Comparison of ENCODE assay signal across 28 cellular contexts in genomic region chr2:135373702-135374101, GRCh38.
"Had no signal": no experiment of that assay in that cellular context is flagged by ENCODE, and none has a peak within 500 bp of the region (broad histone marks: within the 10 kb centered on the region; RNA-seq: fewer than 3 reads in every experiment).

No MANE protein-coding gene starts in this region.

- H3K4me3 ChIP-seq: colonic mucosa, coronary artery, dorsolateral prefrontal cortex, esophagus muscularis mucosa, esophagus squamous epithelium, gastrocnemius medialis, gastroesophageal sphincter, heart left ventricle, heart right ventricle had no signal

- H3K9me3 ChIP-seq: colonic mucosa, esophagus muscularis mucosa, gastrocnemius medialis had no signal

- H3K4me1 ChIP-seq: colonic mucosa, esophagus muscularis mucosa, esophagus squamous epithelium, foreskin keratinocyte, gastrocnemius medialis, gastroesophageal sphincter, heart left ventricle, heart right ventricle had no signal

- FAIRE-seq: colon, endometrium, endothelial cell of umbilical vein, frontal cortex had no signal

- ATAC-seq: effector memory CD8-positive, alpha-beta T cell; esophagus mucosa; foreskin keratinocyte; gastrocnemius medialis; gastroesophageal sphincter; heart left ventricle; heart right ventricle had no signal

- H3K36me3 ChIP-seq: colonic mucosa, esophagus muscularis mucosa, esophagus squamous epithelium, gastrocnemius medialis, gastroesophageal sphincter, heart left ventricle, heart right ventricle had no signal

- H3K27ac ChIP-seq: colonic mucosa, coronary artery, dorsolateral prefrontal cortex, epithelial cell of prostate, esophagus muscularis mucosa, esophagus squamous epithelium, foreskin keratinocyte, gastrocnemius medialis, gastroesophageal sphincter, heart left ventricle, heart right ventricle had no signal

- DNase-seq: colonic mucosa; cortex of kidney; dermis blood vessel endothelial cell; dorsolateral prefrontal cortex; effector CD4-positive, alpha-beta T cell; effector CD8-positive, alpha-beta T cell; effector memory CD4-positive, alpha-beta T cell; effector memory CD8-positive, alpha-beta T cell; endodermal cell; erythroblast; esophagus squamous epithelium; foreskin fibroblast; foreskin keratinocyte; foreskin melanocyte; gastrocnemius medialis; glutamatergic neuron; head of caudate nucleus; heart left ventricle; heart right ventricle had no signal

- H3K27me3 ChIP-seq: colonic mucosa, dorsolateral prefrontal cortex, esophagus muscularis mucosa, esophagus squamous epithelium, foreskin keratinocyte, gastrocnemius medialis, gastroesophageal sphincter, heart left ventricle, heart right ventricle had no signal
